9 cellular contexts compared by ENCODE assay signal in the genomic region with DNA sequence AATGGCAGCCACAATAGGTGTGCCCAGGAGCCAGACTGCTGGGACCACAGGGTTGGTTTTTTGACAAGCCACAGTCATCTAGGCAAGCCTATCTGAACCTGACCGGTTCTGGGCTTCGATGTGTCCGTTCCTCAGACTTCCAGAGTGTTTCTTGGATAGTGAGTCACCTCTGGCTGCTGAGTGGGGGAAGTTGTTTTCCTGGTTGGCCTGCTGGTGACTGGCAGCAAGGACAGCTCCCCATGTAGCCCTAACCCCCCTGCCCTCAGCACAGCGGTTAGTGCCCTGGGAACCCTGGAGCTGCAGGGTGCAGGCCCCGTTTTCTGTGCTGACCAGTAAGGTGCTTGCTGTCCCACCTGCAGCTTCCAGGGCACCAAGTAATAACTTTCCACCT.
DNase-seq lines count a peak whose midpoint lies in the region; ATAC-seq, FAIRE-seq and TF ChIP-seq lines count a peak whose summit lies in the region.
"Had no signal": no experiment of that assay in that cellular context is flagged by ENCODE, and none has a peak within 500 bp of the region (broad histone marks: within the 10 kb centered on the region; RNA-seq: fewer than 3 reads in every experiment).

No MANE protein-coding gene starts in this region.

- no peaks in the 10 kb centered on the region for H3K27me3 Mint-ChIP-seq in activated naive CD4-positive, alpha-beta T cell treated with anti-CD3 and anti-CD28 coated beads, Interleukin-2, amount 10 ng/mL, durations not matched to agents 7 days and 5 days
- H3K27me3 Mint-ChIP-seq: activated CD4-positive, alpha-beta T cell treated with anti-CD3 and anti-CD28 coated beads for 36 hours had no signal

- no peaks in the 10 kb centered on the region for H3K9me3 Mint-ChIP-seq in activated naive CD4-positive, alpha-beta T cell treated with anti-CD3 and anti-CD28 coated beads, Interleukin-2, amount 10 ng/mL, durations not matched to agents 7 days and 5 days

- no peak overlapping the region for H3K27ac Mint-ChIP-seq in activated naive CD4-positive, alpha-beta T cell treated with anti-CD3 and anti-CD28 coated beads, Interleukin-2, amount 10 ng/mL, durations not matched to agents 7 days and 5 days
- H3K27ac Mint-ChIP-seq: activated CD4-positive, alpha-beta T cell treated with anti-CD3 and anti-CD28 coated beads for 36 hours had no signal

- H3K4me1 Mint-ChIP-seq in activated naive CD4-positive, alpha-beta T cell treated with anti-CD3 and anti-CD28 coated beads, Interleukin-2, amount 10 ng/mL, durations not matched to agents 7 days and 5 days: peaks cover 7% of the 10 kb centered on the region

- CTCF ChIA-PET in activated naive CD4-positive, alpha-beta T cell treated with anti-CD3 and anti-CD28 coated beads, Interleukin-2, amount 10 ng/mL, durations not matched to agents 7 days and 5 days (lab: Charles Lee): interaction anchor here (1.3 to 3.1 kb wide), 5 partner anchors 8 to 171 kb away, joined by 3 to 28 read pairs (median 8); no protein-coding TSS in a partner anchor

- H3K36me3 Mint-ChIP-seq in activated naive CD4-positive, alpha-beta T cell treated with anti-CD3 and anti-CD28 coated beads, Interleukin-2, amount 10 ng/mL, durations not matched to agents 7 days and 5 days: peaks cover 21% of the 10 kb centered on the region

- DNase-seq in left ventricle myocardium superior (peak; percentile 8), Right ventricle myocardium superior (no peak), amniotic epithelial cell (ENCODE audit: low read depth) (peak; percentile 76), fibroblast of the aortic adventitia (ENCODE audit: low read depth) (peak; percentile 52), urothelium cell line (ENCODE audit: low spot score) (peak; percentile 40)
- no peak for DNase-seq in activated naive CD4-positive, alpha-beta T cell treated with anti-CD3 and anti-CD28 coated beads, Interleukin-2, amount 10 ng/mL, durations not matched to agents 7 days and 5 days
- DNase-seq: activated CD4-positive, alpha-beta T cell treated with anti-CD3 and anti-CD28 coated beads for 36 hours had no signal

- peak; percentile 35 for TF ChIP-seq CTCF in fibroblast of the aortic adventitia (IDR thresholded peaks at IDR 0.05; ENCODE audit: insufficient read depth, low read length)

- intact Hi-C loops in left ventricle myocardium superior (cut with micrococcal nuclease): no loop called here
- intact Hi-C loops in Right ventricle myocardium superior (cut with DNase I): loop anchor here (10.0 kb wide), 1 partner anchor 174 kb away; no protein-coding TSS in a partner anchor

- no peak overlapping the region for H3K4me3 ChIP-seq in fibroblast of the aortic adventitia (ENCODE audit: low read depth, low read length)

- no peak overlapping the region for H3K4me3 Mint-ChIP-seq in activated naive CD4-positive, alpha-beta T cell treated with anti-CD3 and anti-CD28 coated beads, Interleukin-2, amount 10 ng/mL, durations not matched to agents 7 days and 5 days
- H3K4me3 Mint-ChIP-seq: activated CD4-positive, alpha-beta T cell treated with anti-CD3 and anti-CD28 coated beads for 36 hours had no signal

- FAIRE-seq in urothelium cell line (lab: Jason Lieb, UNC): no peak

- ATAC-seq in left ventricle myocardium superior (no peak), Right ventricle myocardium superior (ENCODE audit: poor library complexity) (no peak), HG02938 (IDR thresholded peaks at IDR 0.05; ENCODE audit: unreplicated experiment) (no peak), GM18868 (IDR thresholded peaks at IDR 0.05; ENCODE audit: unreplicated experiment) (no peak)
- ATAC-seq: activated CD4-positive, alpha-beta T cell treated with anti-CD3 and anti-CD28 coated beads for 36 hours had no signal

Comparison
In these comparisons a context has a peak if more than half of its experiments do, and no peak if none do; other contexts are left out.
1. DNase-seq: peak in left ventricle myocardium superior (single experiment), amniotic epithelial cell (single experiment), fibroblast of the aortic adventitia (single experiment) and urothelium cell line (single experiment); none in Right ventricle myocardium superior (single experiment) and activated naive CD4-positive, alpha-beta T cell treated with anti-CD3 and anti-CD28 coated beads, Interleukin-2, amount 10 ng/mL, durations not matched to agents 7 days and 5 days (single experiment).